Comparison of ENCODE assay signal across 16 cellular contexts in genomic region chr4:188819243-188819642, GRCh38.
A peak's percentile ranks its signal among the peaks of the same experiment; 100 is the strongest.
DNase-seq lines count a peak whose midpoint lies in the region; ATAC-seq and TF ChIP-seq lines count a peak whose summit lies in the region.
"Had no signal": no experiment of that assay in that cellular context is flagged by ENCODE, and none has a peak within 500 bp of the region (broad histone marks: within the 10 kb centered on the region; RNA-seq: fewer than 3 reads in every experiment).

No MANE protein-coding gene starts in this region.

- no peaks in the 10 kb centered on the region for H3K79me2 ChIP-seq in GM23248 (ENCODE audit: insufficient read depth)

- no peaks in the 10 kb centered on the region for H3K9me2 ChIP-seq in GM23248 (ENCODE audit: insufficient read depth)

- peak; percentile 2 for DNase-seq in GM23248
- DNase-seq in foreskin melanocyte = peak; percentile 63
- DNase-seq in natural killer cell = no peak
- DNase-seq in natural killer cell treated with Interleukin-12 subunit alpha and Interleukin-12 subunit beta and Interleukin-15 and Interleukin-18, amount 100 ng/mL, for 72 hours (ENCODE audit: low spot score) = no peak
- no peak for DNase-seq in ACHN
- DNase-seq in KBM-7 = no peak
- DNase-seq: AML-193; CD8-positive, alpha-beta memory T cell; DMS53; GF-D8; H9 had no signal

- in situ Hi-C loops in GM23248 (cut with MboI) (no loop called here), ACHN (cut with HindIII; ENCODE audit: low pct_ligation_motif_present, low pct_unique_long_range_greater_than_20kb, low sequenced_read_pairs) (no loop called here), KBM-7 (cut with MboI; ENCODE audit: low pct_unique_long_range_greater_than_20kb, low sequenced_read_pairs) (no loop called here)

- no peak overlapping the region for H3K27ac ChIP-seq in GM23248
- H3K27ac ChIP-seq: A549, BLaER1 had no signal

- no peaks in the 10 kb centered on the region for H4K20me1 ChIP-seq in GM23248 (ENCODE audit: insufficient read depth)
- H4K20me1 ChIP-seq: BLaER1 had no signal

- no peak overlapping the region for H3K27ac Mint-ChIP-seq in natural killer cell
- H3K27ac Mint-ChIP-seq in natural killer cell treated with Interleukin-12 subunit alpha and Interleukin-12 subunit beta and Interleukin-15 and Interleukin-18, amount 100 ng/mL, for 72 hours = no peak overlapping the region
- H3K27ac Mint-ChIP-seq: CD8-positive, alpha-beta memory T cell; GM23338; H9 had no signal

- H3K4me3 Mint-ChIP-seq in natural killer cell = no peak overlapping the region
- no peak overlapping the region for H3K4me3 Mint-ChIP-seq in natural killer cell treated with Interleukin-12 subunit alpha and Interleukin-12 subunit beta and Interleukin-15 and Interleukin-18, amount 100 ng/mL, for 72 hours
- H3K4me3 Mint-ChIP-seq: CD8-positive, alpha-beta memory T cell; GM23338; H9 had no signal

- no peak overlapping the region for H3K9ac ChIP-seq in GM23248
- H3K9ac ChIP-seq: BLaER1 had no signal

- H3K4me1 Mint-ChIP-seq in natural killer cell = no peaks in the 10 kb centered on the region
- H3K4me1 Mint-ChIP-seq in natural killer cell treated with Interleukin-12 subunit alpha and Interleukin-12 subunit beta and Interleukin-15 and Interleukin-18, amount 100 ng/mL, for 72 hours (ENCODE audit: low read depth in 2 of 2) = no peaks in the 10 kb centered on the region
- H3K4me1 Mint-ChIP-seq: CD8-positive, alpha-beta memory T cell; GM23338 had no signal

- no peak overlapping the region for H2AFZ ChIP-seq in GM23248
- H2AFZ ChIP-seq: GM23338 had no signal

- no peaks in the 10 kb centered on the region for H3F3A ChIP-seq in GM23248 (ENCODE audit: insufficient read depth)

- no peaks in the 10 kb centered on the region for H3K9me3 ChIP-seq in GM23248 (ENCODE audit: low read depth)
- H3K9me3 ChIP-seq: A549, BLaER1 had no signal

- H3K4me2 ChIP-seq in GM23248 (ENCODE audit: unreplicated experiment) = no peak overlapping the region
- H3K4me2 ChIP-seq: A549, BLaER1, GM23338 had no signal

- TF ChIP-seq CTCF in natural killer cell (IDR thresholded peaks at IDR 0.05) = no peak

- no peak overlapping the region for H3K4me3 ChIP-seq in GM23248
- H3K4me3 ChIP-seq: A549, BLaER1, GM23338, K562 had no signal

- WGBS in GM23248 (ENCODE audit: low coverage in 1 of 2, low lambda C conversion rate in 2 of 2, missing lambda C conversion rate in 2 of 2), 2 experiments = 3 to 18% methylated on average over 2 of the region's 2 CpGs

- no peaks in the 10 kb centered on the region for H3K27me3 Mint-ChIP-seq in natural killer cell (ENCODE audit: low read depth in 2 of 2)
- no peaks in the 10 kb centered on the region for H3K27me3 Mint-ChIP-seq in natural killer cell treated with Interleukin-12 subunit alpha and Interleukin-12 subunit beta and Interleukin-15 and Interleukin-18, amount 100 ng/mL, for 72 hours
- H3K27me3 Mint-ChIP-seq: CD8-positive, alpha-beta memory T cell had no signal

- H3K4me1 ChIP-seq in GM23248 (ENCODE audit: insufficient read depth) = no peaks in the 10 kb centered on the region
- H3K4me1 ChIP-seq: BLaER1 had no signal

- H3K9me3 Mint-ChIP-seq in natural killer cell = peaks cover 0 to 12% of the 10 kb centered on the region in 2 donors
- H3K9me3 Mint-ChIP-seq in natural killer cell treated with Interleukin-12 subunit alpha and Interleukin-12 subunit beta and Interleukin-15 and Interleukin-18, amount 100 ng/mL, for 72 hours = peaks cover 4% of the 10 kb centered on the region
- H3K9me3 Mint-ChIP-seq: GM23338 had no signal

- peaks cover 7% of the 10 kb centered on the region for H3K36me3 Mint-ChIP-seq in natural killer cell
- H3K36me3 Mint-ChIP-seq in natural killer cell treated with Interleukin-12 subunit alpha and Interleukin-12 subunit beta and Interleukin-15 and Interleukin-18, amount 100 ng/mL, for 72 hours = peaks cover 6% of the 10 kb centered on the region

- ATAC-seq in SK-N-SH treated with all-trans-retinoic acid at 6 μM for 48 hours (peak; percentile 45; the same call in 2 of the 3 replicates), natural killer cell (no peak)
- no peak for ATAC-seq in natural killer cell treated with Interleukin-12 subunit alpha and Interleukin-12 subunit beta and Interleukin-15 and Interleukin-18, amount 100 ng/mL, for 72 hours
- ATAC-seq: A549, GM23338, K562 had no signal

- no peaks in the 10 kb centered on the region for H3K27me3 ChIP-seq in GM23248 (replicated peaks; ENCODE audit: insufficient read depth)
- H3K27me3 ChIP-seq: BLaER1 had no signal

- no peaks in the 10 kb centered on the region for H3K36me3 ChIP-seq in GM23248 (ENCODE audit: low read depth)
- H3K36me3 ChIP-seq: BLaER1 had no signal

- intact Hi-C loops in natural killer cell (cut with micrococcal nuclease) = no loop called here

TF ChIP-seq in SK-N-SH treated with all-trans-retinoic acid at 6 μM for 48 hours, 23 proteins besides CTCF, POLR2A, EP300 and RAD21 (continues in another document):
- TF ChIP-seq ZFP30 (CRISPR knock-in tag; IDR thresholded peaks at IDR 0.05) = no peak
- TF ChIP-seq POU6F1 (CRISPR knock-in tag; IDR thresholded peaks at IDR 0.05; ENCODE audit: borderline replicate concordance, low read depth) = no peak
- no peak for TF ChIP-seq BACH2 (CRISPR knock-in tag; IDR thresholded peaks at IDR 0.05; ENCODE audit: borderline replicate concordance)
- TF ChIP-seq ARNTL (CRISPR knock-in tag; IDR thresholded peaks at IDR 0.05; ENCODE audit: borderline replicate concordance, low read depth) = no peak
- TF ChIP-seq ESRRG (CRISPR knock-in tag; IDR thresholded peaks at IDR 0.05) = no peak
- TF ChIP-seq PATZ1 (CRISPR knock-in tag; IDR thresholded peaks at IDR 0.05; ENCODE audit: borderline replicate concordance) = no peak
- no peak for TF ChIP-seq CREB5 (CRISPR knock-in tag; IDR thresholded peaks at IDR 0.05; ENCODE audit: low read depth)
- no peak for TF ChIP-seq TSHZ2 (CRISPR knock-in tag; IDR thresholded peaks at IDR 0.05)
- no peak for TF ChIP-seq ISL1 (CRISPR knock-in tag; IDR thresholded peaks at IDR 0.05)
- TF ChIP-seq GLIS3 (CRISPR knock-in tag; IDR thresholded peaks at IDR 0.05) = no peak
- no peak for TF ChIP-seq PPARA (CRISPR knock-in tag; IDR thresholded peaks at IDR 0.05; ENCODE audit: borderline replicate concordance)

Comparison
In these comparisons a context has a peak if more than half of its experiments do, and no peak if none do; other contexts are left out.
1. DNase-seq: peak in GM23248 (single experiment) and foreskin melanocyte (single experiment); none in natural killer cell (single experiment), natural killer cell treated with Interleukin-12 subunit alpha and Interleukin-12 subunit beta and Interleukin-15 and Interleukin-18, amount 100 ng/mL, for 72 hours (single experiment), ACHN (single experiment) and KBM-7 (single experiment).